1 cellular context compared by ENCODE assay signal in the genomic region with DNA sequence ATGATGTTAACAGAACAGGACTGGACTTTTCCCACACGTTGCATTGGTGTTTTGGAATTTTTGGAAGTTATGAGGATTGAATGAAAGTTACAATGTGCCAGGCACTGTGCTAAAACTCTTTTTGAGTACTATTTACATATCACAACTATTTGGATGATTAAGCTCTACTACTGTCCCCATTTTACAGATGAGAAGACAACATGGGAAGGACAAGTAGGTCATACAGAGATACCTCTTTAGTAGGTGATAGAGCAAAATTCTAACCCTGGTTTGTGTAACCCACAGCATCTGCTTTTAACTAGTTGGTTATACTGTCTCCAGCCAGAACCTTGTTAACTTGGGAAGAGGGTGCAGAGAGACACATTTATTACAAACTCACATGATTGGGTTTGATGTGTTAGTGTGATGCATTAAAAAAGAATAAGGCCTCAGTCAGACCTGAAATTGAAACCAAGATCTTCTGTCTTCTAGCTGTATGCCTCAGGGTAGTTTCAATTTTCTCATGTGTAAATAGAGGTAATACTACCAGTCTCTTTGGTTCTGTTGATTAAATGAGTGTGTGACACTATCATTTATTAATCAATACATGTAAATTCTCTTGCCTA.
TF ChIP-seq lines count a peak whose summit lies in the region.

No MANE protein-coding gene starts in this region.

TF ChIP-seq in K562, 482 proteins besides CTCF, POLR2A, EP300 and RAD21 (continued from another document):
- no peak for TF ChIP-seq ZHX1 (conservative IDR thresholded peaks at IDR 0.05; ENCODE audit: low read length)
- TF ChIP-seq RBM25 (IDR thresholded peaks at IDR 0.05; ENCODE audit: low read depth, low read length, severe bottlenecking): peak; percentile 57
- TF ChIP-seq BCOR (IDR thresholded peaks at IDR 0.05): 0 out of 2 replicates have a peak, but pooled peaks have one; percentile 16
- TF ChIP-seq ZEB2 (IDR thresholded peaks at IDR 0.05): no peak
- no peak for TF ChIP-seq PCBP1 (IDR thresholded peaks at IDR 0.05; ENCODE audit: low read depth, low read length, poor library complexity, severe bottlenecking)
- no peak for TF ChIP-seq PRMT5 (CRISPR knock-in tag; IDR thresholded peaks at IDR 0.05)
- TF ChIP-seq, protein P1, sequence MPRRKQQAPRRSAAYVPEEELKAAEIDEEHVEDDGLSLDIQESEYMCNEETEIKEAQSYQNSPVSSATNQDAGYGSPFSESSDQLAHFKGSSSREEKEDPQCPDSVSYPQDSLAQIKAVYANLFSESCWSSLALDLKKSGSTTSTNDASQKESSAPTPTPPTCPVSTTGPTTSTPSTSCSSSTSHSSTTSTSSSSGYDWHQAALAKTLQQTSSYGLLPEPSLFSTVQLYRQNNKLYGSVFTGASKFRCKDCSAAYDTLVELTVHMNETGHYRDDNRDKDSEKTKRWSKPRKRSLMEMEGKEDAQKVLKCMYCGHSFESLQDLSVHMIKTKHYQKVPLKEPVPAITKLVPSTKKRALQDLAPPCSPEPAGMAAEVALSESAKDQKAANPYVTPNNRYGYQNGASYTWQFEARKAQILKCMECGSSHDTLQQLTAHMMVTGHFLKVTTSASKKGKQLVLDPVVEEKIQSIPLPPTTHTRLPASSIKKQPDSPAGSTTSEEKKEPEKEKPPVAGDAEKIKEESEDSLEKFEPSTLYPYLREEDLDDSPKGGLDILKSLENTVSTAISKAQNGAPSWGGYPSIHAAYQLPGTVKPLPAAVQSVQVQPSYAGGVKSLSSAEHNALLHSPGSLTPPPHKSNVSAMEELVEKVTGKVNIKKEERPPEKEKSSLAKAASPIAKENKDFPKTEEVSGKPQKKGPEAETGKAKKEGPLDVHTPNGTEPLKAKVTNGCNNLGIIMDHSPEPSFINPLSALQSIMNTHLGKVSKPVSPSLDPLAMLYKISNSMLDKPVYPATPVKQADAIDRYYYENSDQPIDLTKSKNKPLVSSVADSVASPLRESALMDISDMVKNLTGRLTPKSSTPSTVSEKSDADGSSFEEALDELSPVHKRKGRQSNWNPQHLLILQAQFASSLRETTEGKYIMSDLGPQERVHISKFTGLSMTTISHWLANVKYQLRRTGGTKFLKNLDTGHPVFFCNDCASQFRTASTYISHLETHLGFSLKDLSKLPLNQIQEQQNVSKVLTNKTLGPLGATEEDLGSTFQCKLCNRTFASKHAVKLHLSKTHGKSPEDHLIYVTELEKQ (CRISPR knock-in tag; IDR thresholded peaks at IDR 0.05): no peak
